ENCODE assay signal across 21 cellular contexts in genomic region chr16:87229230-87230192, GRCh38.
A peak's percentile ranks its signal among the peaks of the same experiment; 100 is the strongest.
DNase-seq lines count a peak whose midpoint lies in the region; ATAC-seq, FAIRE-seq and TF ChIP-seq lines count a peak whose summit lies in the region.
"Had no signal": no experiment of that assay in that cellular context is flagged by ENCODE, and none has a peak within 500 bp of the region (broad histone marks: within the 10 kb centered on the region; RNA-seq: fewer than 3 reads in every experiment).

No MANE protein-coding gene starts in this region.

- POLR2A ChIA-PET in K562 (lab: Yijun Ruan, JAX), result interaction anchor here (1.2 kb wide), 1 partner anchor 22 kb away, joined by 3 read pairs; no protein-coding TSS in a partner anchor
- POLR2A ChIA-PET in endothelial cell of umbilical vein (lab: Charles Lee), result no interaction called here

- no peak for DNase-seq in activated naive CD4-positive, alpha-beta T cell treated with anti-CD3 and anti-CD28 coated beads, Interleukin-2, amount 10 ng/mL, durations not matched to agents 7 days and 5 days
- DNase-seq in activated naive CD4-positive, alpha-beta T cell treated with anti-CD3 and anti-CD28 coated beads, Interleukin-2, amount 50 U/mL, for 72 hours (ENCODE audit: low spot score in 2 of 2), result no peak
- no peak for DNase-seq in K562 (ENCODE audit: extremely low read depth in 1 of 4, low spot score in 3 of 4)
- DNase-seq in endothelial cell of umbilical vein (ENCODE audit: low read depth, low spot score), result peak; percentile 27
- DNase-seq in Right ventricle myocardium inferior (ENCODE audit: missing footprints), result no peak
- no peak for DNase-seq in NCI-H524 (lab: John Stamatoyannopoulos, UW)
- DNase-seq in inferior parietal cortex (ENCODE audit: extremely low spot score), result no peak
- DNase-seq in Ammon's horn (ENCODE audit: low spot score), result no peak
- DNase-seq: 8988T; ACHN; BE2C; CD4-positive, alpha-beta memory T cell; DND-41; GF-D8; GOT3; H9 had no signal

- H2AFZ ChIP-seq in K562 (ENCODE audit: low read depth, low read length) (no peak overlapping the region), endothelial cell of umbilical vein (ENCODE audit: low read depth, low read length) (no peak overlapping the region)

- dilution Hi-C loops in endothelial cell of umbilical vein (cut with MboI; ENCODE audit: extremely low pct_ligation_motif_present, low sequenced_read_pairs), result no loop called here

- no peak for TF ChIP-seq EP300 in K562 (IDR thresholded peaks at IDR 0.05; ENCODE audit: low read length)

- no peaks in the 10 kb centered on the region for H3K36me3 Mint-ChIP-seq in activated naive CD4-positive, alpha-beta T cell treated with anti-CD3 and anti-CD28 coated beads, Interleukin-2, amount 10 ng/mL, durations not matched to agents 7 days and 5 days
- H3K36me3 Mint-ChIP-seq in activated naive CD4-positive, alpha-beta T cell treated with anti-CD3 and anti-CD28 coated beads, Interleukin-2, amount 50 U/mL, for 72 hours, result no peaks in the 10 kb centered on the region
- H3K36me3 Mint-ChIP-seq: CD4-positive, alpha-beta memory T cell had no signal

- H3K27ac ChIP-seq in K562 (ENCODE audit: extremely low read depth, low read depth, low read length) (no peak overlapping the region), endothelial cell of umbilical vein (ENCODE audit: insufficient read depth, low read depth, low read length) (no peak overlapping the region)
- H3K27ac ChIP-seq: C4-2B had no signal

- H3K36me3 ChIP-seq in K562 (ENCODE audit: control insufficient read depth, insufficient read depth, low read length) (no peaks in the 10 kb centered on the region), endothelial cell of umbilical vein (ENCODE audit: control insufficient read depth in 2 of 2, extremely low read depth in 1 of 2, insufficient read depth in 2 of 2, low read length in 2 of 2) (no peaks in the 10 kb centered on the region)
- H3K36me3 ChIP-seq: BE2C had no signal

- H3K4me2 ChIP-seq in K562 (ENCODE audit: insufficient read depth, low read length), result no peak overlapping the region
- no peak overlapping the region for H3K4me2 ChIP-seq in endothelial cell of umbilical vein (ENCODE audit: insufficient read depth, low read length)

- peak overlapping the region; percentile 12 for H3K27ac Mint-ChIP-seq in activated naive CD4-positive, alpha-beta T cell treated with anti-CD3 and anti-CD28 coated beads, Interleukin-2, amount 10 ng/mL, durations not matched to agents 7 days and 5 days
- no peak overlapping the region for H3K27ac Mint-ChIP-seq in activated naive CD4-positive, alpha-beta T cell treated with anti-CD3 and anti-CD28 coated beads, Interleukin-2, amount 50 U/mL, for 72 hours
- H3K27ac Mint-ChIP-seq: CD4-positive, alpha-beta memory T cell had no signal

- TF ChIP-seq RAD21 in K562 (CRISPR knock-in tag; conservative IDR thresholded peaks at IDR 0.05 in 1 of 2, IDR thresholded peaks at IDR 0.05 in 1 of 2), result no peak

- H3K4me3 ChIP-seq in K562, result no peak overlapping the region
- no peak overlapping the region for H3K4me3 ChIP-seq in endothelial cell of umbilical vein (replicated peaks in 1 of 3; ENCODE audit: insufficient read depth in 1 of 3, low read depth in 1 of 3, low read length in 3 of 3)

- H3K9me1 ChIP-seq in K562 (ENCODE audit: control insufficient read depth, insufficient read depth, low read length) (no peaks in the 10 kb centered on the region), endothelial cell of umbilical vein (replicated peaks; ENCODE audit: control insufficient read depth, extremely low read depth, insufficient read depth, low read length) (no peaks in the 10 kb centered on the region)

- no peak overlapping the region for H3K4me3 Mint-ChIP-seq in activated naive CD4-positive, alpha-beta T cell treated with anti-CD3 and anti-CD28 coated beads, Interleukin-2, amount 10 ng/mL, durations not matched to agents 7 days and 5 days
- H3K4me3 Mint-ChIP-seq: CD4-positive, alpha-beta memory T cell; H9 had no signal

- no peaks in the 10 kb centered on the region for H3K9me3 Mint-ChIP-seq in activated naive CD4-positive, alpha-beta T cell treated with anti-CD3 and anti-CD28 coated beads, Interleukin-2, amount 10 ng/mL, durations not matched to agents 7 days and 5 days
- H3K9me3 Mint-ChIP-seq in activated naive CD4-positive, alpha-beta T cell treated with anti-CD3 and anti-CD28 coated beads, Interleukin-2, amount 50 U/mL, for 72 hours, result no peaks in the 10 kb centered on the region

- peaks cover 14% of the 10 kb centered on the region for H3K27me3 Mint-ChIP-seq in activated naive CD4-positive, alpha-beta T cell treated with anti-CD3 and anti-CD28 coated beads, Interleukin-2, amount 10 ng/mL, durations not matched to agents 7 days and 5 days

- H4K20me1 ChIP-seq in K562 (replicated peaks; ENCODE audit: control insufficient read depth, insufficient read depth, low read length), result no peaks in the 10 kb centered on the region; the same call in 1 of the 2 replicates
- no peaks in the 10 kb centered on the region for H4K20me1 ChIP-seq in endothelial cell of umbilical vein (replicated peaks; ENCODE audit: control insufficient read depth, extremely low read depth, insufficient read depth, low read length)

- H3K9me3 ChIP-seq in K562 (replicated peaks; ENCODE audit: control insufficient read depth, insufficient read depth, low read depth, low read length) (no peaks in the 10 kb centered on the region; the same call in 1 of the 2 replicates), endothelial cell of umbilical vein (replicated peaks; ENCODE audit: control insufficient read depth, insufficient read depth, low read length) (no peaks in the 10 kb centered on the region)

- ATAC-seq in activated naive CD4-positive, alpha-beta T cell treated with anti-CD3 and anti-CD28 coated beads, Interleukin-2, amount 50 U/mL, for 72 hours, result no peak
- ATAC-seq in K562 (no peak), Right ventricle myocardium inferior (no peak)
- ATAC-seq: HepG2 had no signal

- intact Hi-C loops in K562 (cut with micrococcal nuclease), result no loop called here
- intact Hi-C loops in endothelial cell of umbilical vein (cut with micrococcal nuclease), result no loop called here
- intact Hi-C loops in Right ventricle myocardium inferior (cut with DNase I), result no loop called here

- H3K9ac ChIP-seq in K562 (ENCODE audit: insufficient read depth in 1 of 2, low read depth in 2 of 2, low read length in 2 of 2) (no peak overlapping the region), endothelial cell of umbilical vein (replicated peaks; ENCODE audit: extremely low read depth, insufficient read depth, low read length) (no peak overlapping the region)

- H3K4me1 Mint-ChIP-seq in activated naive CD4-positive, alpha-beta T cell treated with anti-CD3 and anti-CD28 coated beads, Interleukin-2, amount 10 ng/mL, durations not matched to agents 7 days and 5 days, result no peaks in the 10 kb centered on the region
- H3K4me1 Mint-ChIP-seq: CD4-positive, alpha-beta memory T cell had no signal

- no TSS peak for BruUV-seq in K562 (replicated peaks; lab: Mats Ljungman, UMichigan)
- BruUV-seq in endothelial cell of umbilical vein (replicated peaks; lab: Mats Ljungman, UMichigan), result no TSS peak

- 8% methylated on average over 14 of the region's 18 CpGs for WGBS in K562 (ENCODE audit: insufficient coverage, low coverage, missing lambda C conversion rate)

- no peaks in the 10 kb centered on the region for H3K79me2 ChIP-seq in K562 (ENCODE audit: control insufficient read depth, insufficient read depth, low read length)
- no peaks in the 10 kb centered on the region for H3K79me2 ChIP-seq in endothelial cell of umbilical vein (ENCODE audit: control insufficient read depth, insufficient read depth, low read length)

- TF ChIP-seq CTCF in K562 (IDR thresholded peaks at IDR 0.05 in 2 of 3, conservative IDR thresholded peaks at IDR 0.05 in 1 of 3; ENCODE audit: insufficient read depth in 2 of 3, low read depth in 1 of 3, low read length in 3 of 3), result no peak
- TF ChIP-seq CTCF in endothelial cell of umbilical vein (IDR thresholded peaks at IDR 0.05; ENCODE audit: extremely low read depth in 1 of 2, insufficient read depth in 1 of 2, low read depth in 1 of 2, low read length in 2 of 2), result no peak

- FAIRE-seq in K562 (lab: Jason Lieb, UNC), result no peak
- no peak for FAIRE-seq in endothelial cell of umbilical vein (lab: Jason Lieb, UNC)
- FAIRE-seq: D721Med, GM19239, HepG2, HTR-8/SVneo had no signal

- H3K27me3 ChIP-seq in K562 (ENCODE audit: control insufficient read depth in 2 of 2, insufficient read depth in 2 of 2, low read length in 2 of 2), result peaks cover 3 to 31% of the 10 kb centered on the region in 2 experiments; a peak in 4 of 5 replicates
- peaks cover 4 to 6% of the 10 kb centered on the region in 2 experiments for H3K27me3 ChIP-seq in endothelial cell of umbilical vein (ENCODE audit: control insufficient read depth in 2 of 2, insufficient read depth in 2 of 2, low read length in 2 of 2)

- H3K4me1 ChIP-seq in K562 (replicated peaks in 1 of 2; ENCODE audit: control insufficient read depth in 2 of 2, insufficient read depth in 2 of 2, low read length in 2 of 2), result no peaks in the 10 kb centered on the region
- H3K4me1 ChIP-seq in endothelial cell of umbilical vein (ENCODE audit: control insufficient read depth, extremely low read depth, insufficient read depth, low read length), result no peaks in the 10 kb centered on the region
- H3K4me1 ChIP-seq: BE2C had no signal

- CTCF ChIA-PET in activated naive CD4-positive, alpha-beta T cell treated with anti-CD3 and anti-CD28 coated beads, Interleukin-2, amount 10 ng/mL, durations not matched to agents 7 days and 5 days (lab: Charles Lee), result interaction anchor here (1.1 to 1.3 kb wide), 2 partner anchors 9 to 19 kb away, joined by 3 read pairs; no protein-coding TSS in a partner anchor
- CTCF ChIA-PET in K562 (lab: Yijun Ruan, JAX; ENCODE audit: low intra/inter-chr PET ratio), result no interaction called here
- CTCF ChIA-PET in endothelial cell of umbilical vein (lab: Charles Lee), result interaction anchor here (1.4 to 1.6 kb wide), 2 partner anchors 27 to 166 kb away, joined by 3 to 8 read pairs; no protein-coding TSS in a partner anchor

- in situ Hi-C loops in K562 (cut with MboI), result no loop called here

- TF ChIP-seq POLR2A in K562 (conservative IDR thresholded peaks at IDR 0.05) (no peak), endothelial cell of umbilical vein (IDR thresholded peaks at IDR 0.05; ENCODE audit: low read depth, low read length) (no peak)

TF ChIP-seq in endothelial cell of umbilical vein, 7 proteins besides CTCF, POLR2A, EP300 and RAD21 (continues in another document):
- TF ChIP-seq FOS (IDR thresholded peaks at IDR 0.05; ENCODE audit: borderline replicate concordance, insufficient read depth, low read length) (no peak), POLR2AphosphoS5 (IDR thresholded peaks at IDR 0.05; ENCODE audit: insufficient read depth, low read depth, low read length) (no peak), MYC (IDR thresholded peaks at IDR 0.05; ENCODE audit: low read depth, low read length) (no peak), EZH2 (IDR thresholded peaks at IDR 0.05; ENCODE audit: borderline replicate concordance, low read depth, low read length, severe bottlenecking) (no peak), GATA2 (IDR thresholded peaks at IDR 0.05; ENCODE audit: insufficient read depth, insufficient read length, low read depth, low read length) (no peak), JUN (IDR thresholded peaks at IDR 0.05; ENCODE audit: borderline replicate concordance, insufficient read depth, insufficient read length, low read depth) (no peak)
